Comparison of ENCODE assay signal across 8 cellular contexts in the genomic region with DNA sequence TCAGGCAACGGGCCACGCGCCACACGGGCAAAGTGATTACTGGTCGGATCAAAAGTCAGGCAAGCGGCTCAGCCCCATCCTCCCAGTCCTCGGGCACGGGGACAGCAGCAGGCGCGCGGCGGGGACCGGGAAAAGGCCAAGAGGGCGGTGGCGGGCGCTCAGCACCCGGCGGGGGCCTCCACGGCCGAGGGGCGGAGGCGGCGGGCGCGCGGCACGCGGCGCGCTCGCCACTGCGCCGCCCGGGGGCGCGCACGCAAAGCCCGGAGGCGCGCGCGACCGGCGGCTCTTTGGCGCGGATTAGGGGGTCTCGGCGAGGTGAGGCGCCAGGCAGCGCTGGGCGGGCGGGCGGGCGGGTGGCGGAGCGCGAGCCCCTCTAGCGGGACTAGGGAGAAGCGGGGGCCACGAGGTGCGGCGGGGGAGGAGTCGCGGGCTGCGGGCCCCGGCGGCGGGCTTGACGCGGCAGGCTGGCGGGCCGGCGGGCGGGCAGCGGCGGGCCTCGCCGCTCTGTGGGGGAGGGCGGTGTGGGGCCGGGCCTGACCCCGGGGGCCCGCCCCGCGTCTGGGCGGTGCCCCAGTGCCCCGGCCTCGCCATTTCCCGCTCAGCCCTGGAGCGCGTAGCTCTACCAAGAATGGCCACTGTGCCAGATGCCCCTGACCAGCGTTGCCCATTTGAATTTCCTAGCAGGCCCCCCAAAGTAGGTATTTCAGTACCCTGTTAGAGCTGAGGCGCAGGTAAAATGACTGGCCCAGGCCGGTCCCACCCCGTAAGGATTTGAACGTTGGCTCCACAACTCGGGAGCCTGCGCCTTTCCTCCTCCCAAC. TPM values are rescaled to one million over a fixed set of nuclear protein-coding genes. Genes with fewer than 3 reads are reported as not detected.
DNase-seq lines count a peak whose midpoint lies in the region; ATAC-seq and TF ChIP-seq lines count a peak whose summit lies in the region.

ACACA (minus strand) TSS at position 202 of the 821 bp plus-strand sequence. CDS start 537 bp downstream, outside the sequence.
TADA2A (plus strand) TSS at position 252 of the 821 bp plus-strand sequence. CDS start 4,480 bp downstream, outside the sequence.

- H3K27ac Mint-ChIP-seq in T-cell (peak within 1 kb of the TSS; percentile 89 to 94), progenitor cell of endocrine pancreas (peak within 1 kb of the TSS; percentile 96)

- intact Hi-C loops in heart right ventricle (cut with DNase I) = loop anchor here in 3 of 10 donors (2.0 to 10.0 kb wide), 4 partner anchors 35 to 88 kb away; partner anchors contain the start of gene DUSP14 (in 1 of the 3)

- no peaks in the 10 kb centered on the region for H3K27me3 ChIP-seq in adipocyte (replicated peaks; ENCODE audit: control insufficient read depth, insufficient read depth, low read length)
- no peaks in the 10 kb centered on the region for H3K27me3 ChIP-seq in heart right ventricle
- no peaks in the 10 kb centered on the region for H3K27me3 ChIP-seq in upper lobe of left lung

- CTCF ChIA-PET in T-cell (lab: Charles Lee) = interaction anchor here (0.5 to 2.0 kb wide), 3 partner anchors 16 to 48 kb away, joined by 4 to 5 read pairs (median 4); no protein-coding TSS in a partner anchor

- H3K4me3 ChIP-seq in adipocyte (ENCODE audit: low read length) = peak within 1 kb of the TSS; percentile 95
- peak within 1 kb of the TSS; percentile 43 to 96 (median 74) for H3K4me3 ChIP-seq in heart right ventricle
- peak within 1 kb of the TSS; percentile 82 to 92 (median 86) for H3K4me3 ChIP-seq in upper lobe of left lung

- peak; percentile 97 for DNase-seq in GM10266 (ENCODE audit: extremely low spot score)
- DNase-seq in NCI-H1048 (lab: John Stamatoyannopoulos, UW) = peak; percentile 59
- peak; percentile 35 to 74 (median 58) for DNase-seq in T-cell
- peak; percentile 89 for DNase-seq in adipocyte (ENCODE audit: low read depth)
- peak; percentile 72 to 81 for DNase-seq in heart right ventricle
- DNase-seq in progenitor cell of endocrine pancreas (ENCODE audit: low spot score, unreplicated experiment) = peak; percentile 66
- peak; percentile 80 to 96 for DNase-seq in upper lobe of left lung

- H3K4me1 ChIP-seq in adipocyte (ENCODE audit: control insufficient read depth, insufficient read depth, low read length) (peaks cover 28% of the 10 kb centered on the region), heart right ventricle (peaks cover 0 to 29% (median 14%) of the 10 kb centered on the region in 9 donors), upper lobe of left lung (peaks cover 9 to 23% (median 20%) of the 10 kb centered on the region in 4 donors)

- H3K4me1 Mint-ChIP-seq in T-cell = peaks cover 38 to 48% (median 48%) of the 10 kb centered on the region in 3 donors
- H3K4me1 Mint-ChIP-seq in progenitor cell of endocrine pancreas (ENCODE audit: low read depth) = peaks cover 11% of the 10 kb centered on the region

- WGBS in heart right ventricle, 2 donors = 0% methylated on average over 73 to 96 of the region's 97 CpGs
- WGBS in upper lobe of left lung, 2 donors = 0% methylated on average over 1 to 44 of the region's 97 CpGs

- H3K9me3 Mint-ChIP-seq in T-cell (no peaks in the 10 kb centered on the region), progenitor cell of endocrine pancreas (ENCODE audit: low read depth) (no peaks in the 10 kb centered on the region)

- no peak for TF ChIP-seq EP300 in upper lobe of left lung (IDR thresholded peaks at IDR 0.05)

- H3K9me3 ChIP-seq in adipocyte (ENCODE audit: control insufficient read depth, low read length) = no peaks in the 10 kb centered on the region
- no peaks in the 10 kb centered on the region for H3K9me3 ChIP-seq in heart right ventricle
- no peaks in the 10 kb centered on the region for H3K9me3 ChIP-seq in upper lobe of left lung

- ATAC-seq in HG02571 (IDR thresholded peaks at IDR 0.05; ENCODE audit: unreplicated experiment) (peak; percentile 72), T-cell (replicated peaks in 1 of 4) (peak; percentile 92 to 95 (median 94)), heart right ventricle (peak; percentile 95 to 97 (median 96)), upper lobe of left lung (ENCODE audit: low FRiP score in 2 of 2) (peak; percentile 98)

- TF ChIP-seq CTCF in GM10266 (IDR thresholded peaks at IDR 0.05; ENCODE audit: control insufficient read depth, insufficient read depth, low read depth, missing control alignments) (peak; percentile 5), heart right ventricle (IDR thresholded peaks at IDR 0.05) (no peak), progenitor cell of endocrine pancreas (IDR thresholded peaks at IDR 0.05; ENCODE audit: unreplicated experiment) (no peak), upper lobe of left lung (IDR thresholded peaks at IDR 0.05) (peak in 4 of 6 experiments; percentile 29 to 58 (median 44))

- H3K9ac ChIP-seq in adipocyte (ENCODE audit: low read length) = peak within 1 kb of the TSS; percentile 95

- H3K27me3 Mint-ChIP-seq in T-cell (no peaks in the 10 kb centered on the region), progenitor cell of endocrine pancreas (no peaks in the 10 kb centered on the region)

- H3K36me3 Mint-ChIP-seq in T-cell (peaks cover 7% of the 10 kb centered on the region), progenitor cell of endocrine pancreas (ENCODE audit: insufficient read depth) (peaks cover 7% of the 10 kb centered on the region)

- H3K36me3 ChIP-seq in adipocyte (ENCODE audit: control insufficient read depth, insufficient read depth, low read length, severe bottlenecking) (peaks cover 10% of the 10 kb centered on the region), heart right ventricle (peaks cover 0 to 21% (median 8%) of the 10 kb centered on the region in 9 donors), upper lobe of left lung (peaks cover 4 to 12% (median 8%) of the 10 kb centered on the region in 4 donors)

- POLR2A ChIA-PET in T-cell (lab: Charles Lee) = no interaction called here

- H3K4me3 Mint-ChIP-seq in T-cell (peak within 1 kb of the TSS; percentile 94 to 98 (median 95)), progenitor cell of endocrine pancreas (ENCODE audit: low read depth) (peak within 1 kb of the TSS; percentile 98)

- peak in 3 of 4 donors; percentile 68 to 76 (median 74) for TF ChIP-seq POLR2A in upper lobe of left lung (IDR thresholded peaks at IDR 0.05)

- peak within 1 kb of the TSS; percentile 80 to 96 (median 91) for H3K27ac ChIP-seq in heart right ventricle
- peak within 1 kb of the TSS; percentile 92 to 97 (median 94) for H3K27ac ChIP-seq in upper lobe of left lung

RNA-seq across cellular contexts. Expression of gene ACACA, which starts in this region (rescaled TPM):
- total RNA-seq in T-cell = 10 to 100 TPM; 15.9 to 30.2 (median 18.0) TPM
- 10 to 100 TPM; 14.7 to 28.0 (median 17.3) TPM for total RNA-seq in heart right ventricle
- 10 to 100 TPM in 1 of 2 donors, 1 to 10 TPM in 1; 5.6 to 10.3 TPM for polyA plus RNA-seq in heart right ventricle
- 105 and 111 TPM in 2 replicates for total RNA-seq in progenitor cell of endocrine pancreas
- 100 to 1,000 TPM in 3 of 6 donors, 10 to 100 TPM in 3; 55.7 to 129 (median 91.9) TPM for total RNA-seq in upper lobe of left lung

RNA-seq across cellular contexts. Expression of gene TADA2A, which starts in this region (rescaled TPM):
- total RNA-seq in T-cell (10 to 100 TPM; 14.5 to 27.3 (median 21.9) TPM), heart right ventricle (10 to 100 TPM; 11.3 to 18.4 (median 13.4) TPM), progenitor cell of endocrine pancreas (31.2 and 31.5 TPM in 2 replicates), upper lobe of left lung (10 to 100 TPM in 5 of 6 donors, 1 to 10 TPM in 1; 9.8 to 37.7 (median 22.7) TPM)
- 1 to 10 TPM; 6.7 to 9.0 TPM for polyA plus RNA-seq in heart right ventricle

Comparison
In these comparisons a context has a peak if more than half of its experiments do, and no peak if none do; other contexts are left out.
1. Peak in every context shown above with its lines: DNase-seq, ATAC-seq, H3K4me3 ChIP-seq and H3K27ac ChIP-seq.
2. CTCF ChIP-seq: peak in GM10266 (single experiment) and upper lobe of left lung (4 of 6); none in heart right ventricle (0 of 9) and progenitor cell of endocrine pancreas (single experiment).